In the genomic region with DNA sequence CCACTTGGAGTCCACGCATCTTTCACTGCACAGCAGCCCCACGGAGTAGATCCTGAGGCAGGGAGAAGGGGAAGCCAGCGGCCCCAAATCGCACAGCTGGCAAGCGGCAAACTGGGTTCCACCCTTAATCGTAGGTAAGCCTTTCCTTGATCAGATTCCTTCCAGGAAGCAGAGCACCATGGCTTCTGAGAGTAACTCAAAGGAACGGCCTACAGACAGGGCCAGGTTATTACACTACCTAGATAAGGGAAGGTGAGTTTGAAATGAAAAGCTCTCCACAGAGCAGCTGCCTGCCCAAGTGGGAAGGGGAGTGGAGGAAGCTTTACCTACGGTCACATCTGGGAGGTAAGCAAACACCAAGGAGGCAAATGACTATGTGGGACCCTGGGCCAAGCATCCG, we compare ENCODE assay signal across 14 cellular contexts. TPM values are rescaled to one million over a fixed set of nuclear protein-coding genes. Genes with fewer than 3 reads are reported as not detected.
DNase-seq lines count a peak whose midpoint lies in the region; ATAC-seq and TF ChIP-seq lines count a peak whose summit lies in the region.
"Had no signal": no experiment of that assay in that cellular context is flagged by ENCODE, and none has a peak within 500 bp of the region (broad histone marks: within the 10 kb centered on the region; RNA-seq: fewer than 3 reads in every experiment).

No MANE protein-coding gene starts in this region.

- TF ChIP-seq POLR2A in stomach (IDR thresholded peaks at IDR 0.05) = no peak

- no peaks in the 10 kb centered on the region for H3K9me2 ChIP-seq in GM23338 (ENCODE audit: insufficient read depth)

- H3K4me1 ChIP-seq in GM23338 (ENCODE audit: insufficient read depth) (peaks cover 15% of the 10 kb centered on the region; the same call in 1 of the 2 replicates), stomach (peaks cover 32 to 95% (median 62%) of the 10 kb centered on the region in 4 donors)
- H3K4me1 ChIP-seq in CD4-positive, alpha-beta memory T cell (ENCODE audit: insufficient read depth, low read length) = peaks cover 5% of the 10 kb centered on the region

- CTCF ChIA-PET in CD4-positive, alpha-beta memory T cell (lab: Charles Lee; ENCODE audit: partially characterized antibody) = no interaction called here

- H3K4me3 ChIP-seq in GM23338 (no peak overlapping the region), stomach (no peak overlapping the region)
- no peak overlapping the region for H3K4me3 ChIP-seq in CD4-positive, alpha-beta memory T cell (ENCODE audit: low read length in 2 of 2)

- H3K27me3 Mint-ChIP-seq in GM23338 (ENCODE audit: insufficient read depth, low read depth, poor library complexity) (peaks cover 2% of the 10 kb centered on the region), nephron progenitor cell (ENCODE audit: low read depth, poor library complexity) (peaks cover 5% of the 10 kb centered on the region)
- no peaks in the 10 kb centered on the region for H3K27me3 Mint-ChIP-seq in CD4-positive, alpha-beta memory T cell
- H3K27me3 Mint-ChIP-seq: CD8-positive, alpha-beta memory T cell had no signal

- H3K27me3 ChIP-seq in GM23338 (ENCODE audit: insufficient read depth) (no peaks in the 10 kb centered on the region), stomach (no peaks in the 10 kb centered on the region)
- no peaks in the 10 kb centered on the region for H3K27me3 ChIP-seq in CD4-positive, alpha-beta memory T cell (ENCODE audit: insufficient read depth, low read length)

- ATAC-seq in GM23338 (no peak), left colon (peak; percentile 50)
- ATAC-seq in activated CD4-positive, CD25-positive, alpha-beta regulatory T cell treated with anti-CD3 and anti-CD28 coated beads, Interleukin-2, amount 50 U/mL, for 24 hours = no peak

- H3K36me3 ChIP-seq in GM23338 (ENCODE audit: insufficient read depth) (no peaks in the 10 kb centered on the region; the same call in 1 of the 2 replicates), stomach (peaks cover 0 to 45% (median 20%) of the 10 kb centered on the region in 4 donors)
- peaks cover 11% of the 10 kb centered on the region for H3K36me3 ChIP-seq in CD4-positive, alpha-beta memory T cell (ENCODE audit: insufficient read depth, low read length)

- no peak overlapping the region for H2AFZ ChIP-seq in GM23338

- H3K4me3 Mint-ChIP-seq in GM23338 (no peak overlapping the region), nephron progenitor cell (no peak overlapping the region)
- H3K4me3 Mint-ChIP-seq in CD4-positive, alpha-beta memory T cell = no peak overlapping the region
- H3K4me3 Mint-ChIP-seq: CD8-positive, alpha-beta memory T cell had no signal

- H3K9me3 ChIP-seq in stomach = no peaks in the 10 kb centered on the region
- H3K9me3 ChIP-seq in CD4-positive, alpha-beta memory T cell (ENCODE audit: control insufficient read depth in 1 of 2, low read length in 2 of 2) = no peaks in the 10 kb centered on the region

- H3F3A ChIP-seq in GM23338 (replicated peaks; ENCODE audit: low read depth) = no peaks in the 10 kb centered on the region

- H3K36me3 Mint-ChIP-seq in GM23338 (ENCODE audit: low read depth) (peaks cover 13% of the 10 kb centered on the region; the same call in 2 of the 3 replicates), nephron progenitor cell (ENCODE audit: low read depth) (peaks cover 88% of the 10 kb centered on the region)
- peaks cover 40 to 55% of the 10 kb centered on the region in 2 donors for H3K36me3 Mint-ChIP-seq in CD4-positive, alpha-beta memory T cell

- H3K27ac ChIP-seq in GM23338 (ENCODE audit: low read depth) (no peak overlapping the region), stomach (peak overlapping the region; percentile 21 to 74 (median 59))
- no peak overlapping the region for H3K27ac ChIP-seq in CD4-positive, alpha-beta memory T cell (ENCODE audit: low read depth, low read length)

- peaks cover 24% of the 10 kb centered on the region for H3K4me1 Mint-ChIP-seq in GM23338
- H3K4me1 Mint-ChIP-seq in nephron progenitor cell = peaks cover 33% of the 10 kb centered on the region
- peaks cover 26 to 53% (median 40%) of the 10 kb centered on the region in 4 donors for H3K4me1 Mint-ChIP-seq in CD4-positive, alpha-beta memory T cell

- 46 to 78% (median 50%) methylated on average over 9 of the region's 9 CpGs for WGBS in stomach, 5 donors

- intact Hi-C loops in left colon (cut with DNase I, micrococcal nuclease) = no loop called here
- intact Hi-C loops in stomach (cut with DNase I; ENCODE audit: low total_unique reads) = no loop called here
- intact Hi-C loops in CD4-positive, alpha-beta memory T cell (cut with micrococcal nuclease) = no loop called here

- TF ChIP-seq CTCF in GM23338 (conservative IDR thresholded peaks at IDR 0.05; ENCODE audit: low read depth in 2 of 2) (no peak), nephron progenitor cell (IDR thresholded peaks at IDR 0.05) (no peak), stomach (IDR thresholded peaks at IDR 0.05) (no peak)

- H3K9me3 Mint-ChIP-seq in GM23338 = peaks cover 3% of the 10 kb centered on the region; the same call in 1 of the 3 replicates
- peaks cover 11% of the 10 kb centered on the region for H3K9me3 Mint-ChIP-seq in nephron progenitor cell
- H3K9me3 Mint-ChIP-seq in CD4-positive, alpha-beta memory T cell = no peaks in the 10 kb centered on the region
- H3K9me3 Mint-ChIP-seq: CD8-positive, alpha-beta memory T cell had no signal

- peaks cover 30% of the 10 kb centered on the region for H3K79me2 ChIP-seq in GM23338 (replicated peaks; ENCODE audit: insufficient read depth)

- POLR2A ChIA-PET in CD4-positive, alpha-beta memory T cell (lab: Charles Lee; ENCODE audit: partially characterized antibody) = no interaction called here

- no peak for TF ChIP-seq EP300 in stomach (IDR thresholded peaks at IDR 0.05)

- H3K4me2 ChIP-seq in GM23338 = no peak overlapping the region

- peaks cover 11% of the 10 kb centered on the region for H4K20me1 ChIP-seq in GM23338 (replicated peaks; ENCODE audit: insufficient read depth)

- H3K27ac Mint-ChIP-seq in GM23338 = peak overlapping the region; percentile 60
- peak overlapping the region; percentile 70 for H3K27ac Mint-ChIP-seq in nephron progenitor cell
- peak overlapping the region in 1 of 7 donors; percentile 61 for H3K27ac Mint-ChIP-seq in CD4-positive, alpha-beta memory T cell

- DNase-seq in GM23338 (ENCODE audit: low spot score) (no peak), left colon (no peak), nephron progenitor cell (no peak), stomach (no peak), superior temporal gyrus (ENCODE audit: extremely low spot score) (no peak)
- no peak for DNase-seq in stimulated activated naive CD4-positive, alpha-beta T cell treated with Interleukin-2 at 50 U/mL for 16 hours (lab: John Stamatoyannopoulos, UW)
- no peak for DNase-seq in CD4-positive, alpha-beta memory T cell
- DNase-seq: C1 segment of cervical spinal cord; CD8-positive, alpha-beta memory T cell; DMS 273 treated with DMSO at 0.1 percent for 48 hours; DMS79; H7; HCEC 1CT had no signal

TF ChIP-seq in GM23338, 12 proteins besides CTCF, POLR2A, EP300 and RAD21:
- TF ChIP-seq EZH2phosphoT487 (IDR thresholded peaks at IDR 0.05; ENCODE audit: unreplicated experiment) = no peak
- TF ChIP-seq JUNB (IDR thresholded peaks at IDR 0.05; ENCODE audit: unreplicated experiment) = no peak
- no peak for TF ChIP-seq ZNF331 (CRISPR knock-in tag; IDR thresholded peaks at IDR 0.05; ENCODE audit: low read depth)
- TF ChIP-seq POLR2AphosphoS5 (IDR thresholded peaks at IDR 0.05; ENCODE audit: low read depth) = no peak
- TF ChIP-seq, protein P1, sequence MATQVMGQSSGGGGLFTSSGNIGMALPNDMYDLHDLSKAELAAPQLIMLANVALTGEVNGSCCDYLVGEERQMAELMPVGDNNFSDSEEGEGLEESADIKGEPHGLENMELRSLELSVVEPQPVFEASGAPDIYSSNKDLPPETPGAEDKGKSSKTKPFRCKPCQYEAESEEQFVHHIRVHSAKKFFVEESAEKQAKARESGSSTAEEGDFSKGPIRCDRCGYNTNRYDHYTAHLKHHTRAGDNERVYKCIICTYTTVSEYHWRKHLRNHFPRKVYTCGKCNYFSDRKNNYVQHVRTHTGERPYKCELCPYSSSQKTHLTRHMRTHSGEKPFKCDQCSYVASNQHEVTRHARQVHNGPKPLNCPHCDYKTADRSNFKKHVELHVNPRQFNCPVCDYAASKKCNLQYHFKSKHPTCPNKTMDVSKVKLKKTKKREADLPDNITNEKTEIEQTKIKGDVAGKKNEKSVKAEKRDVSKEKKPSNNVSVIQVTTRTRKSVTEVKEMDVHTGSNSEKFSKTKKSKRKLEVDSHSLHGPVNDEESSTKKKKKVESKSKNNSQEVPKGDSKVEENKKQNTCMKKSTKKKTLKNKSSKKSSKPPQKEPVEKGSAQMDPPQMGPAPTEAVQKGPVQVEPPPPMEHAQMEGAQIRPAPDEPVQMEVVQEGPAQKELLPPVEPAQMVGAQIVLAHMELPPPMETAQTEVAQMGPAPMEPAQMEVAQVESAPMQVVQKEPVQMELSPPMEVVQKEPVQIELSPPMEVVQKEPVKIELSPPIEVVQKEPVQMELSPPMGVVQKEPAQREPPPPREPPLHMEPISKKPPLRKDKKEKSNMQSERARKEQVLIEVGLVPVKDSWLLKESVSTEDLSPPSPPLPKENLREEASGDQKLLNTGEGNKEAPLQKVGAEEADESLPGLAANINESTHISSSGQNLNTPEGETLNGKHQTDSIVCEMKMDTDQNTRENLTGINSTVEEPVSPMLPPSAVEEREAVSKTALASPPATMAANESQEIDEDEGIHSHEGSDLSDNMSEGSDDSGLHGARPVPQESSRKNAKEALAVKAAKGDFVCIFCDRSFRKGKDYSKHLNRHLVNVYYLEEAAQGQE (IDR thresholded peaks at IDR 0.05; ENCODE audit: unreplicated experiment) = no peak
- no peak for TF ChIP-seq EZH2 (IDR thresholded peaks at IDR 0.05; ENCODE audit: low read depth, unreplicated experiment)

RNA-seq across cellular contexts. Expression of a gene that starts 7.9 kb away (rescaled TPM):
- total RNA-seq in GM23338 (2014; rRNA removed; shearing (Covaris generic)) = 32.7 and 35.7 TPM in 2 replicates
- polyA plus RNA-seq in GM23338 (2016; fragmentation: Nextera tagmentation; extraction: Ambion mirVana) (31.5 and 37.6 TPM in 2 replicates), stomach (100 to 1,000 TPM in 2 of 3 donors, 10 to 100 TPM in 1; 52.6 to 161 (median 150) TPM)
- total RNA-seq in left colon (100 to 1,000 TPM; 125 TPM), stomach (100 to 1,000 TPM in 2 of 5 donors, 10 to 100 TPM in 2, 1 to 10 TPM in 1; 9.3 to 184 (median 66.9) TPM)
- 10 to 100 TPM; 39.0 to 39.5 TPM for total RNA-seq in CD4-positive, alpha-beta memory T cell
- polyA plus RNA-seq in CD4-positive, alpha-beta memory T cell = 10 to 100 TPM; 39.4 to 88.1 TPM

Comparison
In these comparisons a context has a peak if more than half of its experiments do, and no peak if none do; other contexts are left out.
1. H3K27ac ChIP-seq: peak in stomach (5 of 5); none in GM23338 (single experiment) and CD4-positive, alpha-beta memory T cell (single experiment).